ENCODE assay signal across 7 cellular contexts in the genomic region with DNA sequence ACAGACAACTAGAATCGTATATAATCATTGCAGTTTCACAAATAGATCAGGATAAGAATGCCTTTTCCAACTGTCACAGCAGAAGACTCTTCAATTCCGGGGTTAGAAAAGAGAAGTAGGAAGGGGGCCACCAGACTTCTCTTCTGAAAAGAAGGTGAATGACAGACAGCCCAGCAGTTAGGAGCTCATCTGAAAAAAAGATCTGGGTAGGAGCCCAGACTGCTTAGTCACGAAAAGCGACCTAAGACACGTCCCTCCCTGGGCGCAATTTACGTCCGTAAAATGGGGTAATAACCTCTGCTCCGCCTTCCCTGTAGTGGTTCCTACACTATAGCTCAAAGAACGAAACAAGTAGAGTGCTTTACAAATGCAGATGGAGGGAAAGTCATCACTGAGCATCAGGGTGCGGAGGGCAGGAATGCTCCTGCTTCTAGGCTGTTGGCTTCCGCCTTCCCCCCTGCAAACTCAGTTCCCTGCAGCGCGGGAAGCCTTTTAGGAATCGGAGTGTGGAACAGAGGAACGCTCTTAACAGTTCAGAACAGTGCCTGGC. TPM values are rescaled to one million over a fixed set of nuclear protein-coding genes. Genes with fewer than 3 reads are reported as not detected.
DNase-seq lines count a peak whose midpoint lies in the region; ATAC-seq, FAIRE-seq and TF ChIP-seq lines count a peak whose summit lies in the region.

No MANE protein-coding gene starts in this region.

- H3K9ac ChIP-seq in Loucy (ENCODE audit: low read depth, low read length, poor library complexity, severe bottlenecking): peak overlapping the region; percentile 89
- peak overlapping the region; percentile 97 for H3K9ac ChIP-seq in mammary epithelial cell (ENCODE audit: insufficient read depth, low read length)
- peak overlapping the region; percentile 99 for H3K9ac ChIP-seq in HepG2 (ENCODE audit: insufficient read depth, low read depth, low read length)

- POLR2A ChIA-PET in HepG2 (lab: Yijun Ruan, JAX): interaction anchor here (1.0 to 2.3 kb wide), 8 partner anchors 8 to 348 kb away, joined by 3 to 14 read pairs (median 9); a partner anchor contains a TSS

- H3K9me3 ChIP-seq in HAP-1 (no peaks in the 10 kb centered on the region), Loucy (ENCODE audit: insufficient read depth, low read depth, low read length) (no peaks in the 10 kb centered on the region), mammary epithelial cell (replicated peaks; ENCODE audit: insufficient read depth, low read length) (no peaks in the 10 kb centered on the region), HepG2 (ENCODE audit: low read length) (no peaks in the 10 kb centered on the region)

- peak overlapping the region; percentile 70 for H3K4me3 ChIP-seq in GM12875 (ENCODE audit: low read depth, low read length)
- H3K4me3 ChIP-seq in HAP-1: peak overlapping the region; percentile 70
- peak overlapping the region; percentile 86 for H3K4me3 ChIP-seq in Loucy (ENCODE audit: low read length, poor library complexity, severe bottlenecking)
- H3K4me3 ChIP-seq in mammary epithelial cell (replicated peaks in 1 of 3; ENCODE audit: insufficient read depth in 1 of 3, low read depth in 2 of 3, low read length in 3 of 3): peak overlapping the region; percentile 75 to 87 (median 76)
- peak overlapping the region; percentile 76 to 96 (median 87) for H3K4me3 ChIP-seq in HepG2 (replicated peaks in 1 of 3; ENCODE audit: insufficient read depth in 1 of 3, low read depth in 2 of 3, low read length in 3 of 3)

- TF ChIP-seq POLR2A in HepG2 (IDR thresholded peaks at IDR 0.05; ENCODE audit: insufficient read depth in 1 of 2, low read depth in 2 of 2, low read length in 2 of 2): no peak

- H3F3A ChIP-seq in Loucy (ENCODE audit: low read depth): no peaks in the 10 kb centered on the region

- H3K79me2 ChIP-seq in Loucy (ENCODE audit: insufficient read depth, low read length) (peaks cover 90% of the 10 kb centered on the region), mammary epithelial cell (ENCODE audit: insufficient read depth, low read length) (peaks cover 73% of the 10 kb centered on the region), HepG2 (ENCODE audit: insufficient read depth, low read length) (peaks cover 44% of the 10 kb centered on the region)

- WGBS in mammary epithelial cell (ENCODE audit: low coverage, missing lambda C conversion rate): 0% methylated on average over 10 of the region's 16 CpGs
- WGBS in HepG2 (ENCODE audit: low lambda C conversion rate): 2% methylated on average over 13 of the region's 16 CpGs

- no peak for FAIRE-seq in HepG2 (lab: Jason Lieb, UNC)

- TF ChIP-seq RAD21 in HepG2 (CRISPR knock-in tag; IDR thresholded peaks at IDR 0.05): no peak

- intact Hi-C loops in mammary epithelial cell (cut with micrococcal nuclease): loop anchor here (1.0 to 5.0 kb wide), 6 partner anchors 38 to 283 kb away; a partner anchor contains a TSS
- intact Hi-C loops in HepG2 (cut with micrococcal nuclease; ENCODE audit: unreplicated experiment): loop anchor here (1.0 to 10.0 kb wide), 3 partner anchors 37 to 281 kb away; a partner anchor contains a TSS

- H3K27ac ChIP-seq in mammary epithelial cell (ENCODE audit: insufficient read depth, low read depth, low read length) (peak overlapping the region; percentile 94), HepG2 (ENCODE audit: extremely low read length, insufficient read depth, low read length) (peak overlapping the region; percentile 97)

- H3K4me1 ChIP-seq in HAP-1 (peaks cover 9% of the 10 kb centered on the region), Loucy (ENCODE audit: insufficient read depth, low read length, poor library complexity, severe bottlenecking) (peaks cover 49% of the 10 kb centered on the region), mammary epithelial cell (ENCODE audit: insufficient read depth, low read length) (peaks cover 6% of the 10 kb centered on the region), HepG2 (ENCODE audit: insufficient read depth, low read length) (peaks cover 34% of the 10 kb centered on the region)

- H2AFZ ChIP-seq in Loucy (ENCODE audit: low read length): peak overlapping the region; percentile 89
- peak overlapping the region; percentile 96 for H2AFZ ChIP-seq in mammary epithelial cell (ENCODE audit: low read depth, low read length)
- peak overlapping the region; percentile 45 for H2AFZ ChIP-seq in HepG2 (ENCODE audit: low read length)

- BruUV-seq in mammary epithelial cell (replicated peaks; lab: Mats Ljungman, UMichigan): no TSS peak
- TSS peak; percentile 67 for BruUV-seq in HepG2 (replicated peaks; lab: Mats Ljungman, UMichigan)

- no peaks in the 10 kb centered on the region for H3K9me2 ChIP-seq in Loucy (replicated peaks; ENCODE audit: low read depth, low read length)

- peak overlapping the region; percentile 73 for H3K4me2 ChIP-seq in Loucy (ENCODE audit: low read depth, low read length, poor library complexity, severe bottlenecking)
- peak overlapping the region; percentile 76 for H3K4me2 ChIP-seq in mammary epithelial cell (ENCODE audit: insufficient read depth, low read depth, low read length)
- peak overlapping the region; percentile 80 for H3K4me2 ChIP-seq in HepG2 (ENCODE audit: low read depth, low read length)

- CTCF ChIA-PET in mammary epithelial cell (lab: Charles Lee; ENCODE audit: low non-redundant PET) (interaction anchor here (0.6 kb wide), 1 partner anchor 27 kb away, joined by 4 read pairs; no protein-coding TSS in a partner anchor), HepG2 (lab: Yijun Ruan, JAX; ENCODE audit: low intra/inter-chr PET ratio, low total read pairs) (no interaction called here)

- H3K27me3 ChIP-seq in HAP-1 (ENCODE audit: low read depth) (no peaks in the 10 kb centered on the region), Loucy (ENCODE audit: insufficient read depth, low read length, poor library complexity, severe bottlenecking) (no peaks in the 10 kb centered on the region), mammary epithelial cell (ENCODE audit: insufficient read depth, low read length) (no peaks in the 10 kb centered on the region), HepG2 (ENCODE audit: control insufficient read depth in 1 of 2, insufficient read depth in 2 of 2, low read length in 2 of 2) (peaks cover 0 to 4% of the 10 kb centered on the region in 2 experiments; a peak in 1 of 5 replicates)

- H4K20me1 ChIP-seq in Loucy (ENCODE audit: insufficient read depth, low read length, poor library complexity, severe bottlenecking): peaks cover 40% of the 10 kb centered on the region
- no peaks in the 10 kb centered on the region for H4K20me1 ChIP-seq in mammary epithelial cell (ENCODE audit: insufficient read depth, low read length)
- no peaks in the 10 kb centered on the region for H4K20me1 ChIP-seq in HepG2 (ENCODE audit: insufficient read depth, low read length)

- dilution Hi-C loops in mammary epithelial cell (cut with HindIII; ENCODE audit: low sequenced_read_pairs): loop anchor here (25.0 kb wide), 1 partner anchor 259 kb away; no protein-coding TSS in a partner anchor

- TF ChIP-seq CTCF in GM12875 (IDR thresholded peaks at IDR 0.05; ENCODE audit: borderline replicate concordance, insufficient read depth, low read depth, low read length) (no peak), Loucy (conservative IDR thresholded peaks at IDR 0.05; ENCODE audit: low read length) (no peak), mammary epithelial cell (conservative IDR thresholded peaks at IDR 0.05 in 1 of 2, IDR thresholded peaks at IDR 0.05 in 1 of 2; ENCODE audit: extremely low read depth in 1 of 2, insufficient read depth in 1 of 2, low read depth in 1 of 2, low read length in 2 of 2) (no peak), HepG2 (CRISPR knock-in tag; IDR thresholded peaks at IDR 0.05) (no peak)

- in situ Hi-C loops in HAP-1 (cut with MboI; ENCODE audit: low sequenced_read_pairs) (loop anchor here (25.0 kb wide), 1 partner anchor 284 kb away; a partner anchor contains a TSS), mammary epithelial cell (cut with MboI; ENCODE audit: low sequenced_read_pairs in 2 of 2) (loop anchor here (10.0 to 25.0 kb wide), 2 partner anchors 261 to 284 kb away; a partner anchor contains a TSS), HepG2 (cut with HindIII; ENCODE audit: extremely low pct_ligation_motif_present, low pct_unique_long_range_greater_than_20kb) (no loop called here)

- H3K36me3 ChIP-seq in HAP-1 (replicated peaks) (peaks cover 52% of the 10 kb centered on the region), Loucy (ENCODE audit: insufficient read depth, low read length) (peaks cover 22% of the 10 kb centered on the region; the same call in 1 of the 2 replicates), mammary epithelial cell (ENCODE audit: insufficient read depth, low read length) (peaks cover 28% of the 10 kb centered on the region), HepG2 (replicated peaks in 1 of 2; ENCODE audit: control insufficient read depth in 1 of 2, insufficient read depth in 2 of 2, low read length in 2 of 2) (peaks cover 4 to 42% of the 10 kb centered on the region in 2 experiments)

- TF ChIP-seq EP300 in HepG2 (IDR thresholded peaks at IDR 0.05; ENCODE audit: low read depth in 2 of 2, low read length in 2 of 2) (no peak), HepG2 (CRISPR knock-in tag; IDR thresholded peaks at IDR 0.05; ENCODE audit: borderline replicate concordance) (no peak)

- peak; percentile 68 to 74 for DNase-seq in HAP-1 (ENCODE audit: low spot score in 2 of 2)
- DNase-seq in T-helper 1 cell: peak; percentile 9 to 81 (median 36)
- DNase-seq in mammary epithelial cell: peak; percentile 79
- DNase-seq in HepG2 (ENCODE audit: low spot score): peak; percentile 45
- peak; percentile 16 for DNase-seq in stimulated activated CD8-positive, alpha-beta memory T cell treated with anti-CD3 and anti-CD28 coated beads, Interleukin-12 subunit alpha, Interleukin-12 subunit beta, amount 100 ng/mL, for 24 hours (ENCODE audit: extremely low read depth)

- peak; percentile 62 for ATAC-seq in HepG2

RNA-seq across cellular contexts. Expression of a gene that starts 0.6 kb away (rescaled TPM):
- total RNA-seq in mammary epithelial cell (1 to 10 TPM; 1.2 to 8.8 TPM), HepG2 (2016; rRNA removed; fragmentation: Illumina TruSeq; extraction: Trizol) (23.5 and 32.5 TPM in 2 replicates)
- polyA plus RNA-seq in mammary epithelial cell (16.8 TPM), HepG2 (2011; rRNA removed) (4.6 and 7.0 TPM in 2 replicates)
- polyA minus RNA-seq in mammary epithelial cell: 22.4 TPM
- 3.9 and 5.6 TPM in 2 replicates for total RNA-seq in HepG2 (2016; cell fraction: cytosol; rRNA removed; fragmentation: Illumina TruSeq; extraction: Trizol; ENCODE audit: low read depth)
- total RNA-seq in HepG2 (2016; cell fraction: insoluble cytoplasmic fraction; rRNA removed; fragmentation: Illumina TruSeq; extraction: Trizol): 23.9 and 30.9 TPM in 2 replicates
- 11.2 and 12.3 TPM in 2 replicates for total RNA-seq in HepG2 (2016; cell fraction: membrane; rRNA removed; fragmentation: Illumina TruSeq; extraction: Trizol)
- total RNA-seq in HepG2 (2016; cell fraction: nucleus; rRNA removed; fragmentation: Illumina TruSeq; extraction: Trizol): 15.4 and 16.0 TPM in 2 replicates
- 4.3 and 7.5 TPM in 2 replicates for polyA plus RNA-seq in HepG2 (2011; cell fraction: cytosol; rRNA removed)
- polyA plus RNA-seq in HepG2 (2011; cell fraction: nucleus; rRNA removed): 3.6 and 4.3 TPM in 2 replicates
- polyA plus RNA-seq in HepG2 (2012): 2.5 and 5.7 TPM in 2 replicates
- 1.8 and 2.2 TPM in 2 replicates for polyA plus RNA-seq in HepG2 (2016; cell fraction: cytosol; fragmentation: Illumina TruSeq; extraction: Trizol; ENCODE audit: low read depth)
- polyA plus RNA-seq in HepG2 (2016; cell fraction: insoluble cytoplasmic fraction; fragmentation: Illumina TruSeq; extraction: Trizol; ENCODE audit: low read depth): 21.0 and 21.7 TPM in 2 replicates
- polyA plus RNA-seq in HepG2 (2016; cell fraction: membrane; fragmentation: Illumina TruSeq; extraction: Trizol; ENCODE audit: low read depth): 4.3 and 5.4 TPM in 2 replicates
- polyA plus RNA-seq in HepG2 (2016; cell fraction: nucleus; fragmentation: Illumina TruSeq; extraction: Trizol; ENCODE audit: insufficient read depth, low read depth): 13.3 and 13.8 TPM in 2 replicates
- polyA minus RNA-seq in HepG2 (2011; rRNA and poly(A)+ RNA removed; ENCODE audit: low replicate concordance): 10.5 and 58.7 TPM in 2 replicates
- polyA minus RNA-seq in HepG2 (2011; cell fraction: cytosol; rRNA and poly(A)+ RNA removed): 3.5 and 5.4 TPM in 2 replicates
- 5.2 and 6.1 TPM in 2 replicates for polyA minus RNA-seq in HepG2 (2011; cell fraction: nucleus; rRNA and poly(A)+ RNA removed)

RNA-seq across cellular contexts. Expression of a gene that starts 0.8 kb away (rescaled TPM):
- total RNA-seq in mammary epithelial cell (10 to 100 TPM in 1 of 2 donors, 1 to 10 TPM in 1; 9.2 to 34.9 TPM), HepG2 (2016; rRNA removed; fragmentation: Illumina TruSeq; extraction: Trizol) (45.5 and 60.0 TPM in 2 replicates)
- polyA plus RNA-seq in mammary epithelial cell (22.1 TPM), HepG2 (2011; rRNA removed) (18.3 and 19.5 TPM in 2 replicates)
- 58.3 TPM for polyA minus RNA-seq in mammary epithelial cell
- total RNA-seq in HepG2 (2016; cell fraction: cytosol; rRNA removed; fragmentation: Illumina TruSeq; extraction: Trizol; ENCODE audit: low read depth): 24.0 and 30.6 TPM in 2 replicates
- 47.2 and 58.7 TPM in 2 replicates for total RNA-seq in HepG2 (2016; cell fraction: insoluble cytoplasmic fraction; rRNA removed; fragmentation: Illumina TruSeq; extraction: Trizol)
- 38.0 and 40.1 TPM in 2 replicates for total RNA-seq in HepG2 (2016; cell fraction: membrane; rRNA removed; fragmentation: Illumina TruSeq; extraction: Trizol)
- 30.0 and 32.4 TPM in 2 replicates for total RNA-seq in HepG2 (2016; cell fraction: nucleus; rRNA removed; fragmentation: Illumina TruSeq; extraction: Trizol)
- 11.5 and 12.6 TPM in 2 replicates for polyA plus RNA-seq in HepG2 (2011; cell fraction: cytosol; rRNA removed)
- polyA plus RNA-seq in HepG2 (2011; cell fraction: nucleus; rRNA removed): 28.2 and 31.9 TPM in 2 replicates
- 20.5 and 34.5 TPM in 2 replicates for polyA plus RNA-seq in HepG2 (2012)
- 46.0 and 48.7 TPM in 2 replicates for polyA plus RNA-seq in HepG2 (2016; cell fraction: cytosol; fragmentation: Illumina TruSeq; extraction: Trizol; ENCODE audit: low read depth)
- 73.6 and 78.2 TPM in 2 replicates for polyA plus RNA-seq in HepG2 (2016; cell fraction: insoluble cytoplasmic fraction; fragmentation: Illumina TruSeq; extraction: Trizol; ENCODE audit: low read depth)
- 51.2 and 53.5 TPM in 2 replicates for polyA plus RNA-seq in HepG2 (2016; cell fraction: membrane; fragmentation: Illumina TruSeq; extraction: Trizol; ENCODE audit: low read depth)
- 53.4 and 55.7 TPM in 2 replicates for polyA plus RNA-seq in HepG2 (2016; cell fraction: nucleus; fragmentation: Illumina TruSeq; extraction: Trizol; ENCODE audit: insufficient read depth, low read depth)
- polyA minus RNA-seq in HepG2 (2011; rRNA and poly(A)+ RNA removed; ENCODE audit: low replicate concordance): 20.8 and 52.1 TPM in 2 replicates
- polyA minus RNA-seq in HepG2 (2011; cell fraction: cytosol; rRNA and poly(A)+ RNA removed): 8.8 and 10.9 TPM in 2 replicates
- 51.6 and 60.4 TPM in 2 replicates for polyA minus RNA-seq in HepG2 (2011; cell fraction: nucleus; rRNA and poly(A)+ RNA removed)

RNA-seq across cellular contexts. Expression of a gene that starts 37.6 kb away (rescaled TPM):
- 10 to 100 TPM; 28.1 to 31.0 TPM for total RNA-seq in mammary epithelial cell
- 13.8 TPM for polyA plus RNA-seq in mammary epithelial cell
- 27.5 TPM for polyA minus RNA-seq in mammary epithelial cell
- 11.5 and 19.2 TPM in 2 replicates for total RNA-seq in HepG2 (2016; rRNA removed; fragmentation: Illumina TruSeq; extraction: Trizol)
- total RNA-seq in HepG2 (2016; cell fraction: cytosol; rRNA removed; fragmentation: Illumina TruSeq; extraction: Trizol; ENCODE audit: low read depth): 3.3 and 5.5 TPM in 2 replicates
- 11.9 and 18.4 TPM in 2 replicates for total RNA-seq in HepG2 (2016; cell fraction: insoluble cytoplasmic fraction; rRNA removed; fragmentation: Illumina TruSeq; extraction: Trizol)
- total RNA-seq in HepG2 (2016; cell fraction: membrane; rRNA removed; fragmentation: Illumina TruSeq; extraction: Trizol): 5.4 and 7.6 TPM in 2 replicates
- 22.1 and 25.1 TPM in 2 replicates for total RNA-seq in HepG2 (2016; cell fraction: nucleus; rRNA removed; fragmentation: Illumina TruSeq; extraction: Trizol)
- polyA plus RNA-seq in HepG2 (2011; rRNA removed): 7.2 and 11.7 TPM in 2 replicates
- 3.5 and 4.3 TPM in 2 replicates for polyA plus RNA-seq in HepG2 (2011; cell fraction: cytosol; rRNA removed)
- polyA plus RNA-seq in HepG2 (2011; cell fraction: nucleus; rRNA removed): 30.6 and 35.5 TPM in 2 replicates
- polyA plus RNA-seq in HepG2 (2012): 6.5 and 7.1 TPM in 2 replicates
- polyA plus RNA-seq in HepG2 (2016; cell fraction: cytosol; fragmentation: Illumina TruSeq; extraction: Trizol; ENCODE audit: low read depth): 1.2 and 1.7 TPM in 2 replicates
- polyA plus RNA-seq in HepG2 (2016; cell fraction: insoluble cytoplasmic fraction; fragmentation: Illumina TruSeq; extraction: Trizol; ENCODE audit: low read depth): 10.2 and 12.7 TPM in 2 replicates
- polyA plus RNA-seq in HepG2 (2016; cell fraction: membrane; fragmentation: Illumina TruSeq; extraction: Trizol; ENCODE audit: low read depth): 3.4 and 4.2 TPM in 2 replicates
- polyA plus RNA-seq in HepG2 (2016; cell fraction: nucleus; fragmentation: Illumina TruSeq; extraction: Trizol; ENCODE audit: insufficient read depth, low read depth): 34.4 and 38.3 TPM in 2 replicates
- 12.4 and 24.4 TPM in 2 replicates for polyA minus RNA-seq in HepG2 (2011; rRNA and poly(A)+ RNA removed; ENCODE audit: low replicate concordance)
- 11.1 and 13.8 TPM in 2 replicates for polyA minus RNA-seq in HepG2 (2011; cell fraction: cytosol; rRNA and poly(A)+ RNA removed)
- 23.9 and 32.8 TPM in 2 replicates for polyA minus RNA-seq in HepG2 (2011; cell fraction: nucleus; rRNA and poly(A)+ RNA removed)

Comparison
In these comparisons a context has a peak if more than half of its experiments do, and no peak if none do; other contexts are left out.
1. Peak in every context shown above with its lines: DNase-seq, ATAC-seq, H3K4me3 ChIP-seq and H3K27ac ChIP-seq.
2. DNase-seq: peak in every context shown above with its lines; median percentile 79 in mammary epithelial cell; 71 in HAP-1; 45 in HepG2; 36 in T-helper 1 cell; 16 in stimulated activated CD8-positive, alpha-beta memory T cell treated with anti-CD3 and anti-CD28 coated beads, Interleukin-12 subunit alpha, Interleukin-12 subunit beta, amount 100 ng/mL, for 24 hours.
3. H2AFZ ChIP-seq: peak in every context shown above with its lines; median percentile 96 in mammary epithelial cell; 89 in Loucy; 45 in HepG2.